In genomic region chr19:1944088-1944915, GRCh38 we compare ENCODE assay signal across 11 cellular contexts. TPM values are rescaled to one million over a fixed set of nuclear protein-coding genes. Genes with fewer than 3 reads are reported as not detected.
DNase-seq lines count a peak whose midpoint lies in the region; ATAC-seq and TF ChIP-seq lines count a peak whose summit lies in the region.
"Had no signal": no experiment of that assay in that cellular context is flagged by ENCODE, and none has a peak within 500 bp of the region (broad histone marks: within the 10 kb centered on the region; RNA-seq: fewer than 3 reads in every experiment).

No MANE protein-coding gene starts in this region.

- ATAC-seq in activated T-helper 17 cell treated with anti-CD3 and anti-CD28 coated beads, Interleukin-2, amount 50 U/mL, for 72 hours (replicated peaks): no peak
- ATAC-seq in naive thymus-derived CD4-positive, alpha-beta T cell: no peak
- ATAC-seq in GM18858 (IDR thresholded peaks at IDR 0.05; ENCODE audit: unreplicated experiment) (no peak), HG03045 (IDR thresholded peaks at IDR 0.05; ENCODE audit: unreplicated experiment) (no peak)
- ATAC-seq: right lobe of liver had no signal

- no peaks in the 10 kb centered on the region for H3K9me2 ChIP-seq in GM23248 (ENCODE audit: insufficient read depth)

- H3K27me3 Mint-ChIP-seq in activated T-helper 17 cell treated with anti-CD3 and anti-CD28 coated beads, Interleukin-2, amount 50 U/mL, for 72 hours: no peaks in the 10 kb centered on the region
- H3K27me3 Mint-ChIP-seq in naive thymus-derived CD4-positive, alpha-beta T cell: peaks cover 0 to 2% (median 0%) of the 10 kb centered on the region in 5 donors
- no peaks in the 10 kb centered on the region for H3K27me3 Mint-ChIP-seq in endodermal cell (ENCODE audit: insufficient read depth)

- H3K4me3 Mint-ChIP-seq in activated T-helper 17 cell treated with anti-CD3 and anti-CD28 coated beads, Interleukin-2, amount 50 U/mL, for 72 hours: peak overlapping the region; percentile 92
- peak overlapping the region; percentile 21 to 96 (median 55) for H3K4me3 Mint-ChIP-seq in naive thymus-derived CD4-positive, alpha-beta T cell
- H3K4me3 Mint-ChIP-seq in endodermal cell: no peak overlapping the region

- in situ Hi-C loops in GM23248 (cut with MboI): no loop called here

- CTCF ChIA-PET in naive thymus-derived CD4-positive, alpha-beta T cell (lab: Charles Lee): interaction anchor here (0.6 kb wide), 1 partner anchor 199 kb away, joined by 3 read pairs; no protein-coding TSS in a partner anchor

- H3K27me3 ChIP-seq in BLaER1 (no peaks in the 10 kb centered on the region), GM23248 (replicated peaks; ENCODE audit: insufficient read depth) (no peaks in the 10 kb centered on the region), endodermal cell (ENCODE audit: control insufficient read depth, insufficient read depth, low read length, poor library complexity, severe bottlenecking) (no peaks in the 10 kb centered on the region)
- H3K27me3 ChIP-seq in naive thymus-derived CD4-positive, alpha-beta T cell (ENCODE audit: control insufficient read depth in 2 of 2, insufficient read depth in 2 of 2, low read length in 2 of 2): no peaks in the 10 kb centered on the region
- H3K27me3 ChIP-seq: right lobe of liver had no signal

- POLR2A ChIA-PET in naive thymus-derived CD4-positive, alpha-beta T cell (lab: Charles Lee): interaction anchor here (1.3 kb wide), 1 partner anchor 104 kb away, joined by 3 read pairs; no protein-coding TSS in a partner anchor

- H3K4me1 ChIP-seq in BLaER1 (peaks cover 45% of the 10 kb centered on the region), GM23248 (ENCODE audit: insufficient read depth) (peaks cover 11% of the 10 kb centered on the region), endodermal cell (ENCODE audit: control insufficient read depth, insufficient read depth, low read length) (no peaks in the 10 kb centered on the region)
- H3K4me1 ChIP-seq in naive thymus-derived CD4-positive, alpha-beta T cell (ENCODE audit: control insufficient read depth in 2 of 2, insufficient read depth in 2 of 2, low read length in 2 of 2): peaks cover 21 to 32% of the 10 kb centered on the region in 2 donors

- no peak overlapping the region for H3K27ac Mint-ChIP-seq in activated T-helper 17 cell treated with anti-CD3 and anti-CD28 coated beads, Interleukin-2, amount 50 U/mL, for 72 hours
- peak overlapping the region in 7 of 9 donors; percentile 5 to 87 (median 71) for H3K27ac Mint-ChIP-seq in naive thymus-derived CD4-positive, alpha-beta T cell
- no peak overlapping the region for H3K27ac Mint-ChIP-seq in endodermal cell

- peaks cover 24% of the 10 kb centered on the region for H3K4me1 Mint-ChIP-seq in activated T-helper 17 cell treated with anti-CD3 and anti-CD28 coated beads, Interleukin-2, amount 50 U/mL, for 72 hours
- H3K4me1 Mint-ChIP-seq in naive thymus-derived CD4-positive, alpha-beta T cell: peaks cover 24 to 54% (median 37%) of the 10 kb centered on the region in 7 donors
- H3K4me1 Mint-ChIP-seq in endodermal cell: peaks cover 19% of the 10 kb centered on the region

- peak overlapping the region; percentile 93 for H3K27ac ChIP-seq in BLaER1
- no peak overlapping the region for H3K27ac ChIP-seq in GM23248
- H3K27ac ChIP-seq in naive thymus-derived CD4-positive, alpha-beta T cell (ENCODE audit: low read depth, low read length): peak overlapping the region; percentile 98
- no peak overlapping the region for H3K27ac ChIP-seq in endodermal cell (ENCODE audit: low read depth, low read length)
- H3K27ac ChIP-seq: right lobe of liver had no signal

- H3K4me2 ChIP-seq in BLaER1 (peak overlapping the region; percentile 100), GM23248 (ENCODE audit: unreplicated experiment) (no peak overlapping the region)

- H3F3A ChIP-seq in GM23248 (ENCODE audit: insufficient read depth): peaks cover 12% of the 10 kb centered on the region

- intact Hi-C loops in naive thymus-derived CD4-positive, alpha-beta T cell (cut with micrococcal nuclease): no loop called here

- peaks cover 25% of the 10 kb centered on the region for H3K36me3 Mint-ChIP-seq in activated T-helper 17 cell treated with anti-CD3 and anti-CD28 coated beads, Interleukin-2, amount 50 U/mL, for 72 hours (ENCODE audit: low read depth)
- H3K36me3 Mint-ChIP-seq in naive thymus-derived CD4-positive, alpha-beta T cell: peaks cover 0 to 11% (median 0%) of the 10 kb centered on the region in 5 donors
- H3K36me3 Mint-ChIP-seq in endodermal cell (ENCODE audit: low read depth): peaks cover 13% of the 10 kb centered on the region

- no peaks in the 10 kb centered on the region for H3K9me3 Mint-ChIP-seq in activated T-helper 17 cell treated with anti-CD3 and anti-CD28 coated beads, Interleukin-2, amount 50 U/mL, for 72 hours
- peaks cover 0 to 1% (median 0%) of the 10 kb centered on the region in 11 donors for H3K9me3 Mint-ChIP-seq in naive thymus-derived CD4-positive, alpha-beta T cell
- H3K9me3 Mint-ChIP-seq in endodermal cell: no peaks in the 10 kb centered on the region

- H3K36me3 ChIP-seq in BLaER1 (peaks cover 34% of the 10 kb centered on the region), GM23248 (ENCODE audit: low read depth) (no peaks in the 10 kb centered on the region), endodermal cell (ENCODE audit: control insufficient read depth, insufficient read depth, low read length) (no peaks in the 10 kb centered on the region)
- peaks cover 0 to 19% (median 0%) of the 10 kb centered on the region in 3 experiments for H3K36me3 ChIP-seq in naive thymus-derived CD4-positive, alpha-beta T cell (ENCODE audit: control insufficient read depth in 2 of 3, insufficient read depth in 3 of 3, low read length in 3 of 3)
- H3K36me3 ChIP-seq: right lobe of liver had no signal

- no peak for TF ChIP-seq CTCF in endodermal cell (conservative IDR thresholded peaks at IDR 0.05)

- H3K9ac ChIP-seq in BLaER1 (peak overlapping the region; percentile 86), GM23248 (no peak overlapping the region), endodermal cell (ENCODE audit: extremely low read depth, low read length, poor library complexity, severe bottlenecking) (no peak overlapping the region)

- H3K79me2 ChIP-seq in GM23248 (ENCODE audit: insufficient read depth): peaks cover 81% of the 10 kb centered on the region

- DNase-seq in GM23248 (peak; percentile 19), DMS 273 treated with DMSO at 0.1 percent for 48 hours (lab: John Stamatoyannopoulos, UW) (no peak), endodermal cell (no peak)
- DNase-seq in naive thymus-derived CD4-positive, alpha-beta T cell: no peak
- DNase-seq: hippocampal formation, SIG-M5 had no signal

- H3K4me3 ChIP-seq in BLaER1 (peak overlapping the region; percentile 70), GM23248 (no peak overlapping the region), endodermal cell (ENCODE audit: low read length) (no peak overlapping the region)
- H3K4me3 ChIP-seq in naive thymus-derived CD4-positive, alpha-beta T cell (ENCODE audit: low read length): no peak overlapping the region
- H3K4me3 ChIP-seq: right lobe of liver had no signal

- peaks cover 26% of the 10 kb centered on the region for H3K9me3 ChIP-seq in BLaER1
- no peaks in the 10 kb centered on the region for H3K9me3 ChIP-seq in GM23248 (ENCODE audit: low read depth)
- H3K9me3 ChIP-seq in naive thymus-derived CD4-positive, alpha-beta T cell (ENCODE audit: control insufficient read depth in 2 of 3, low read length in 3 of 3): no peaks in the 10 kb centered on the region
- no peaks in the 10 kb centered on the region for H3K9me3 ChIP-seq in endodermal cell (ENCODE audit: control insufficient read depth, low read length)
- H3K9me3 ChIP-seq: right lobe of liver had no signal

- 71 to 77% methylated on average over 34 to 41 of the region's 42 CpGs for WGBS in GM23248 (ENCODE audit: low coverage in 1 of 2, low lambda C conversion rate in 2 of 2, missing lambda C conversion rate in 2 of 2), 2 experiments
- 90 to 92% methylated on average over 34 to 42 of the region's 42 CpGs for WGBS in endodermal cell (ENCODE audit: insufficient coverage in 1 of 2, insufficient read length in 1 of 2), 2 experiments

- peaks cover 75% of the 10 kb centered on the region for H4K20me1 ChIP-seq in BLaER1
- H4K20me1 ChIP-seq in GM23248 (ENCODE audit: insufficient read depth): no peaks in the 10 kb centered on the region

- H2AFZ ChIP-seq in GM23248: no peak overlapping the region

RNA-seq across cellular contexts. Expression of gene CSNK1G2, which starts 3.3 kb away (rescaled TPM):
- 76.6 and 81.4 TPM in 2 replicates for total RNA-seq in GM23248 (2014; rRNA removed; shearing (Covaris generic))
- 9.5 and 15.2 TPM in 2 replicates for polyA plus RNA-seq in GM23248 (2016; fragmentation: Nextera tagmentation; extraction: Ambion mirVana)
- 10 to 100 TPM; 50.2 to 50.7 TPM for total RNA-seq in activated T-helper 17 cell treated with anti-CD3 and anti-CD28 coated beads, Interleukin-2, amount 50 U/mL, for 72 hours
- 100 to 1,000 TPM; 109 to 145 (median 117) TPM for total RNA-seq in naive thymus-derived CD4-positive, alpha-beta T cell
- 10 to 100 TPM; 18.1 to 45.3 TPM for polyA plus RNA-seq in naive thymus-derived CD4-positive, alpha-beta T cell
- 100 to 1,000 TPM; 111 to 112 TPM for total RNA-seq in endodermal cell
- 107 TPM for polyA plus RNA-seq in endodermal cell (2013, experiment 1 of 2)
- polyA plus RNA-seq in endodermal cell (2013, experiment 2 of 2): 98.1 TPM

RNA-seq across cellular contexts. Expression of gene ADAT3, which starts 39.1 kb away (rescaled TPM):
- 0.22 and 3.2 TPM in 2 replicates for total RNA-seq in GM23248 (2014; rRNA removed; shearing (Covaris generic))
- polyA plus RNA-seq in GM23248 (2016; fragmentation: Nextera tagmentation; extraction: Ambion mirVana): 2.4 and 3.2 TPM in 2 replicates
- 10 to 100 TPM; 11.6 to 12.2 TPM for total RNA-seq in activated T-helper 17 cell treated with anti-CD3 and anti-CD28 coated beads, Interleukin-2, amount 50 U/mL, for 72 hours
- total RNA-seq in naive thymus-derived CD4-positive, alpha-beta T cell: 10 to 100 TPM in 2 of 5 experiments, 1 to 10 TPM in 3; 3.5 to 13.5 (median 6.1) TPM
- 1 to 10 TPM; 2.2 to 5.9 TPM for polyA plus RNA-seq in naive thymus-derived CD4-positive, alpha-beta T cell
- total RNA-seq in endodermal cell: 10 to 100 TPM in 1 of 2 donors, 1 to 10 TPM in 1; 9.9 to 13.8 TPM
- polyA plus RNA-seq in endodermal cell (2013, experiment 1 of 2): 4.5 TPM
- polyA plus RNA-seq in endodermal cell (2013, experiment 2 of 2): 3.1 TPM

RNA-seq across cellular contexts. Expression of gene SCAMP4, which starts 39.1 kb away (rescaled TPM):
- 110 and 185 TPM in 2 replicates for total RNA-seq in GM23248 (2014; rRNA removed; shearing (Covaris generic))
- 73.9 and 81.9 TPM in 2 replicates for polyA plus RNA-seq in GM23248 (2016; fragmentation: Nextera tagmentation; extraction: Ambion mirVana)
- 10 to 100 TPM; 31.7 to 36.4 TPM for total RNA-seq in activated T-helper 17 cell treated with anti-CD3 and anti-CD28 coated beads, Interleukin-2, amount 50 U/mL, for 72 hours
- 10 to 100 TPM; 17.6 to 35.5 (median 23.0) TPM for total RNA-seq in naive thymus-derived CD4-positive, alpha-beta T cell
- polyA plus RNA-seq in naive thymus-derived CD4-positive, alpha-beta T cell: 10 to 100 TPM; 11.8 to 12.8 TPM
- total RNA-seq in endodermal cell: 10 to 100 TPM; 69.6 to 75.3 TPM
- polyA plus RNA-seq in endodermal cell (2013, experiment 1 of 2): 46.5 TPM
- polyA plus RNA-seq in endodermal cell (2013, experiment 2 of 2): 42.9 TPM

RNA-seq across cellular contexts. Expression of gene ABHD17A, which starts 59.0 kb away (rescaled TPM):
- 147 and 157 TPM in 2 replicates for total RNA-seq in GM23248 (2014; rRNA removed; shearing (Covaris generic))
- 37.6 and 39.4 TPM in 2 replicates for polyA plus RNA-seq in GM23248 (2016; fragmentation: Nextera tagmentation; extraction: Ambion mirVana)
- total RNA-seq in activated T-helper 17 cell treated with anti-CD3 and anti-CD28 coated beads, Interleukin-2, amount 50 U/mL, for 72 hours: 100 to 1,000 TPM in 1 of 2 donors, 10 to 100 TPM in 1; 84.4 to 109 TPM
- total RNA-seq in naive thymus-derived CD4-positive, alpha-beta T cell: 100 to 1,000 TPM in 4 of 5 experiments, 10 to 100 TPM in 1; 92.9 to 175 (median 127) TPM
- 100 to 1,000 TPM; 135 to 140 TPM for polyA plus RNA-seq in naive thymus-derived CD4-positive, alpha-beta T cell
- total RNA-seq in endodermal cell: 10 to 100 TPM; 50.6 to 52.9 TPM
- 45.1 TPM for polyA plus RNA-seq in endodermal cell (2013, experiment 1 of 2)
- polyA plus RNA-seq in endodermal cell (2013, experiment 2 of 2): 45.7 TPM

Comparison
In these comparisons a context has a peak if more than half of its experiments do, and no peak if none do; other contexts are left out.
1. H3K27ac ChIP-seq: peak in BLaER1 (single experiment) and naive thymus-derived CD4-positive, alpha-beta T cell (single experiment); none in GM23248 (single experiment) and endodermal cell (single experiment).
2. H3K27ac Mint-ChIP-seq: peak in naive thymus-derived CD4-positive, alpha-beta T cell (7 of 9); none in activated T-helper 17 cell treated with anti-CD3 and anti-CD28 coated beads, Interleukin-2, amount 50 U/mL, for 72 hours (single experiment) and endodermal cell (single experiment).